Comparison of ENCODE assay signal across 1 cellular context in the genomic region with DNA sequence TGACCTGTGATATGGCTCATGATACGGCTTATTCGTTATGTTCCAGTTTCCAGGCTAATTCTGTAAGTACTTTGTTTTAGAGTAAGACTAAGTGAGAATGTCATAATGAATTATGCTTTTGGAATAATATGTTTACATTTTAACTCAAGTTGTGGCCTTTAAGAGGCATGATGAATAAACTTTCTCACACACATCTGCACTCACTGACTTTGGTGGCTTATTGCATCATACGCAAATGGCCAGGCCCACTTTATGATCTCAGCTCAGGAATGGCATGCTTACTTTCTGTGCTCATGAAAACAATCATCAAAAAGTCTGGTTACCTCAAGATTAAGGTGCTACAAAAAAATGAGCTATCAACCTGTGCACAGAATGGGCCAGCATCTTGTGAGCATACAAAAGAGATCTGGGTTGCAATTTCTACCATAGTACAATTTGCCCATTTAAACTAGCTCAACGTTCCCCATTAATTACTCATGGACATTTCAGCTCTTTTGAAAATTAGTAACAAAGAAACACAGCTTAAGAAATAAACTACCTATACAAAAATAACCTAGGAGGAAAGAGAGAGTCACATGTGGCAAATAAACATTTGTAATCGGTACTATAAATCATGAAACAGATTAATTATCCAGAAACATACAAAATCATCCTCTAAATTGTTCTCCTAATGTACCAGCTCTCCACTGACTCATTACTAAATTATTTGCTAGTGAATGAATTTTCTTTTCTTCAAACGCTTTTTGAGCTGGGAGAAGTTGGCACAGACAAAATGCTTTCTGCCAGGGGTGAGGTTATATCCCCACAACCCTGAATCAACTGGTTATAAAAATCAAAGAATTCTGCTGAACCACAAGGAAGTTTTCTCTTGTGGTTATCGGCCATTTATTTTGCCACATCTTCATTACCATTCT.
TF ChIP-seq lines count a peak whose summit lies in the region.

No MANE protein-coding gene starts in this region.

TF ChIP-seq in SK-N-SH, 30 proteins besides CTCF, POLR2A, EP300 and RAD21 (continued from another document):
- TF ChIP-seq, protein P1, sequence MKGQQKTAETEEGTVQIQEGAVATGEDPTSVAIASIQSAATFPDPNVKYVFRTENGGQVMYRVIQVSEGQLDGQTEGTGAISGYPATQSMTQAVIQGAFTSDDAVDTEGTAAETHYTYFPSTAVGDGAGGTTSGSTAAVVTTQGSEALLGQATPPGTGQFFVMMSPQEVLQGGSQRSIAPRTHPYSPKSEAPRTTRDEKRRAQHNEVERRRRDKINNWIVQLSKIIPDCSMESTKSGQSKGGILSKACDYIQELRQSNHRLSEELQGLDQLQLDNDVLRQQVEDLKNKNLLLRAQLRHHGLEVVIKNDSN (IDR thresholded peaks at IDR 0.05; ENCODE audit: borderline replicate concordance, low read depth), result no peak
- TF ChIP-seq POLR2AphosphoS5 (IDR thresholded peaks at IDR 0.05; ENCODE audit: low read depth, low read length), result no peak
- TF ChIP-seq RCOR1 (IDR thresholded peaks at IDR 0.05; ENCODE audit: low read length), result no peak
- TF ChIP-seq NFIC (IDR thresholded peaks at IDR 0.05; ENCODE audit: borderline replicate concordance), result peak; percentile 69; the same call in 1 of the 2 replicates
TF ChIP-seq in SK-N-SH: peak in this region for 6.
